ENCODE assay signal across 21 cellular contexts in the genomic region with DNA sequence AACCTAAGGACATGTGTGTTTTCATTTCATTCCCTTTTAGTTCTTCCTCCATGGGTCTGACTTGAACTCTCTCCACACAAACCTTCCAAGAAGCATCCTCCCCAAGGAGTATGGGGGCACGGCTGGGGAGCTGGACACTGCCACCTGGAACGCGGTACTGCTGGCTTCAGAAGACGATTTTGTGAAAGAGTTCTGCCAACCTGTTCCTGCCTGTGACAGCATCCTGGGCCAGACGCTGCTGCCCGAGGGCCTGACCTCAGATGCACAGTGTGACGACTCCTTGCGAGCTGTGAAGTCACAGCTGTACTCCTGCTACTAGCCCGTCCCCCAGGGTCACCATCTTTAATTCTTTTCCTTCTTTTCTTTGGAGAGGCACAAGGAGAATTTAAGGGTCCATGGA. TPM values are rescaled to one million over a fixed set of nuclear protein-coding genes. Genes with fewer than 3 reads are reported as not detected.
A peak's percentile ranks its signal among the peaks of the same experiment; 100 is the strongest.
DNase-seq lines count a peak whose midpoint lies in the region; ATAC-seq, FAIRE-seq and TF ChIP-seq lines count a peak whose summit lies in the region.
"Had no signal": no experiment of that assay in that cellular context is flagged by ENCODE, and none has a peak within 500 bp of the region (broad histone marks: within the 10 kb centered on the region; RNA-seq: fewer than 3 reads in every experiment).

No MANE protein-coding gene starts in this region.

- H3K4me3 ChIP-seq in ACC112 (ENCODE audit: low read depth, low read length) (no peak overlapping the region), HepG2 (replicated peaks in 1 of 3; ENCODE audit: insufficient read depth in 1 of 3, low read depth in 2 of 3, low read length in 3 of 3) (no peak overlapping the region)
- H3K4me3 ChIP-seq: BLaER1 had no signal

- no peaks in the 10 kb centered on the region for H3K27me3 Mint-ChIP-seq in activated CD4-positive, alpha-beta T cell treated with anti-CD3 and anti-CD28 coated beads for 36 hours
- no peaks in the 10 kb centered on the region for H3K27me3 Mint-ChIP-seq in T-helper 17 cell
- H3K27me3 Mint-ChIP-seq: CD8-positive, alpha-beta memory T cell; IgD-negative memory B cell had no signal

- POLR2A ChIA-PET in activated CD4-positive, alpha-beta T cell treated with anti-CD3 and anti-CD28 coated beads for 36 hours (lab: Charles Lee) = no interaction called here
- POLR2A ChIA-PET in HepG2 (lab: Yijun Ruan, JAX) = interaction anchor here (0.7 kb wide), 1 partner anchor 14 kb away, joined by 3 read pairs; a partner anchor contains a TSS

- H3K36me3 ChIP-seq in ACC112 (ENCODE audit: insufficient read depth, low read length) (peaks cover 33% of the 10 kb centered on the region), HepG2 (replicated peaks in 1 of 2; ENCODE audit: control insufficient read depth in 1 of 2, insufficient read depth in 2 of 2, low read length in 2 of 2) (peaks cover 28 to 55% of the 10 kb centered on the region in 2 experiments)

- no peak for FAIRE-seq in HepG2 (lab: Jason Lieb, UNC)
- FAIRE-seq: GM12892 had no signal

- no peak overlapping the region for H2AFZ ChIP-seq in ACC112 (ENCODE audit: low read length, unreplicated experiment)
- no peak overlapping the region for H2AFZ ChIP-seq in HepG2 (ENCODE audit: low read length)

- no peaks in the 10 kb centered on the region for H4K20me1 ChIP-seq in HepG2 (ENCODE audit: insufficient read depth, low read length)

- in situ Hi-C loops in HepG2 (cut with HindIII; ENCODE audit: extremely low pct_ligation_motif_present, low pct_unique_long_range_greater_than_20kb) = no loop called here

- WGBS in HepG2 (ENCODE audit: low lambda C conversion rate) = 96% methylated on average over 9 of the region's 9 CpGs

- H3K36me3 Mint-ChIP-seq in activated CD4-positive, alpha-beta T cell treated with anti-CD3 and anti-CD28 coated beads for 36 hours (ENCODE audit: low read depth) = peaks cover 50% of the 10 kb centered on the region
- H3K36me3 Mint-ChIP-seq in T-helper 17 cell (ENCODE audit: low read depth) = peaks cover 7% of the 10 kb centered on the region
- H3K36me3 Mint-ChIP-seq: IgD-negative memory B cell had no signal

- peaks cover 37% of the 10 kb centered on the region for H3K4me1 ChIP-seq in ACC112 (ENCODE audit: control insufficient read depth, insufficient read depth, low read length, unreplicated experiment)
- H3K4me1 ChIP-seq in HepG2 (ENCODE audit: insufficient read depth, low read length) = no peaks in the 10 kb centered on the region
- H3K4me1 ChIP-seq: BLaER1 had no signal

- no peak for TF ChIP-seq POLR2A in HepG2 (IDR thresholded peaks at IDR 0.05; ENCODE audit: insufficient read depth in 1 of 2, low read depth in 2 of 2, low read length in 2 of 2)

- CTCF ChIA-PET in activated CD4-positive, alpha-beta T cell treated with anti-CD3 and anti-CD28 coated beads for 36 hours (lab: Charles Lee) = no interaction called here
- CTCF ChIA-PET in HepG2 (lab: Yijun Ruan, JAX; ENCODE audit: low intra/inter-chr PET ratio, low total read pairs) = no interaction called here

- TF ChIP-seq EP300 in HepG2 (IDR thresholded peaks at IDR 0.05; ENCODE audit: low read depth in 2 of 2, low read length in 2 of 2) (no peak), HepG2 (CRISPR knock-in tag; IDR thresholded peaks at IDR 0.05; ENCODE audit: borderline replicate concordance) (no peak)

- no peak overlapping the region for H3K4me2 ChIP-seq in HepG2 (ENCODE audit: low read depth, low read length)
- H3K4me2 ChIP-seq: BLaER1 had no signal

- no peaks in the 10 kb centered on the region for H3K9me3 Mint-ChIP-seq in activated CD4-positive, alpha-beta T cell treated with anti-CD3 and anti-CD28 coated beads for 36 hours (ENCODE audit: low read depth)
- H3K9me3 Mint-ChIP-seq: CD8-positive, alpha-beta memory T cell; IgD-negative memory B cell had no signal

- H3K4me1 Mint-ChIP-seq in activated CD4-positive, alpha-beta T cell treated with anti-CD3 and anti-CD28 coated beads for 36 hours = peaks cover 24% of the 10 kb centered on the region
- H3K4me1 Mint-ChIP-seq in T-helper 17 cell = peaks cover 9% of the 10 kb centered on the region

- BruUV-seq in HepG2 (replicated peaks; lab: Mats Ljungman, UMichigan) = no TSS peak

- no peaks in the 10 kb centered on the region for H3K79me2 ChIP-seq in ACC112 (ENCODE audit: control insufficient read depth, insufficient read depth, low read length, unreplicated experiment)
- H3K79me2 ChIP-seq in HepG2 (ENCODE audit: insufficient read depth, low read length) = no peaks in the 10 kb centered on the region

- H3K9ac ChIP-seq in HepG2 (ENCODE audit: insufficient read depth, low read depth, low read length) = no peak overlapping the region
- H3K9ac ChIP-seq: BLaER1 had no signal

- intact Hi-C loops in activated CD4-positive, alpha-beta T cell treated with anti-CD3 and anti-CD28 coated beads for 36 hours (cut with DNase I, micrococcal nuclease) = no loop called here
- intact Hi-C loops in HepG2 (cut with micrococcal nuclease; ENCODE audit: unreplicated experiment) = no loop called here

- no peak for ATAC-seq in activated CD4-positive, alpha-beta T cell treated with anti-CD3 and anti-CD28 coated beads for 36 hours
- ATAC-seq in T-helper 17 cell = no peak
- ATAC-seq in HepG2 = no peak
- no peak for ATAC-seq in HG03095 (IDR thresholded peaks at IDR 0.05; ENCODE audit: unreplicated experiment)

- no peak for DNase-seq in activated CD4-positive, alpha-beta T cell treated with anti-CD3 and anti-CD28 coated beads for 36 hours
- DNase-seq in activated CD4-positive, alpha-beta T cell treated with anti-CD3 and anti-CD28 coated beads, Interleukin-2, amount 50 U/mL, for 48 hours = no peak
- DNase-seq in T-helper 17 cell = no peak
- DNase-seq in HepG2 (ENCODE audit: low spot score) = no peak
- DNase-seq in retina = no peak
- DNase-seq in LoVo (ENCODE audit: low spot score) = no peak
- DNase-seq: CD8-positive, alpha-beta memory T cell; GF-D8; MV-4-11; NCI-H1417; NCI-H187 treated with DMSO at 0.1 percent for 48 hours; NCI-H446; NCI-H69; NK-92 treated with Interleukin-12 subunit alpha and Interleukin-12 subunit beta, amount 100 ng/mL, for 24 hours; SHP77 treated with DMSO at 0.1 percent for 48 hours had no signal

- TF ChIP-seq RAD21 in HepG2 (CRISPR knock-in tag; IDR thresholded peaks at IDR 0.05) = no peak

- peak overlapping the region; percentile 99; the same call in 1 of the 2 replicates for H3K27ac ChIP-seq in ACC112 (ENCODE audit: low read depth, low read length)
- H3K27ac ChIP-seq in HepG2 (ENCODE audit: extremely low read length, insufficient read depth, low read length) = no peak overlapping the region
- H3K27ac ChIP-seq: 22Rv1, BLaER1 had no signal

- no peak overlapping the region for H3K4me3 Mint-ChIP-seq in activated CD4-positive, alpha-beta T cell treated with anti-CD3 and anti-CD28 coated beads for 36 hours
- H3K4me3 Mint-ChIP-seq in T-helper 17 cell = no peak overlapping the region
- H3K4me3 Mint-ChIP-seq: CD8-positive, alpha-beta memory T cell had no signal

- peak overlapping the region; percentile 7 for H3K27ac Mint-ChIP-seq in activated CD4-positive, alpha-beta T cell treated with anti-CD3 and anti-CD28 coated beads for 36 hours
- H3K27ac Mint-ChIP-seq in T-helper 17 cell = peak overlapping the region; percentile 83

- no peak for TF ChIP-seq CTCF in HepG2 (CRISPR knock-in tag; IDR thresholded peaks at IDR 0.05)

- H3K27me3 ChIP-seq in ACC112 (ENCODE audit: insufficient read depth, low read length) = no peaks in the 10 kb centered on the region
- no peaks in the 10 kb centered on the region for H3K27me3 ChIP-seq in HepG2 (ENCODE audit: control insufficient read depth in 1 of 2, insufficient read depth in 2 of 2, low read length in 2 of 2)
- H3K27me3 ChIP-seq: BLaER1 had no signal

- H3K9me3 ChIP-seq in T-helper 17 cell (ENCODE audit: control insufficient read depth, low read length, poor library complexity, severe bottlenecking) (no peaks in the 10 kb centered on the region), HepG2 (ENCODE audit: low read length) (no peaks in the 10 kb centered on the region)
- H3K9me3 ChIP-seq: BLaER1 had no signal

RNA-seq across cellular contexts. Expression of a gene that starts 13.5 kb away (rescaled TPM):
- 10 to 100 TPM; 18.3 to 21.5 TPM for total RNA-seq in activated CD4-positive, alpha-beta T cell treated with anti-CD3 and anti-CD28 coated beads for 36 hours
- total RNA-seq in T-helper 17 cell (10 to 100 TPM; 11.1 to 11.7 TPM), HepG2 (2016; rRNA removed; fragmentation: Illumina TruSeq; extraction: Trizol) (18.8 and 25.0 TPM in 2 replicates)
- 5.5 and 6.4 TPM in 2 replicates for total RNA-seq in HepG2 (2016; cell fraction: cytosol; rRNA removed; fragmentation: Illumina TruSeq; extraction: Trizol; ENCODE audit: low read depth)
- total RNA-seq in HepG2 (2016; cell fraction: insoluble cytoplasmic fraction; rRNA removed; fragmentation: Illumina TruSeq; extraction: Trizol) = 18.9 and 20.5 TPM in 2 replicates
- total RNA-seq in HepG2 (2016; cell fraction: membrane; rRNA removed; fragmentation: Illumina TruSeq; extraction: Trizol) = 9.4 and 11.1 TPM in 2 replicates
- total RNA-seq in HepG2 (2016; cell fraction: nucleus; rRNA removed; fragmentation: Illumina TruSeq; extraction: Trizol) = 12.8 and 13.9 TPM in 2 replicates
- polyA plus RNA-seq in HepG2 (2011; rRNA removed) = 4.3 and 6.5 TPM in 2 replicates
- 2.9 and 4.0 TPM in 2 replicates for polyA plus RNA-seq in HepG2 (2011; cell fraction: cytosol; rRNA removed)
- 7.3 and 9.9 TPM in 2 replicates for polyA plus RNA-seq in HepG2 (2011; cell fraction: nucleus; rRNA removed)
- 6.4 and 9.2 TPM in 2 replicates for polyA plus RNA-seq in HepG2 (2012)
- 0.79 and 1.3 TPM in 2 replicates for polyA plus RNA-seq in HepG2 (2016; cell fraction: cytosol; fragmentation: Illumina TruSeq; extraction: Trizol; ENCODE audit: low read depth)
- 16.0 and 18.5 TPM in 2 replicates for polyA plus RNA-seq in HepG2 (2016; cell fraction: insoluble cytoplasmic fraction; fragmentation: Illumina TruSeq; extraction: Trizol; ENCODE audit: low read depth)
- 3.7 and 4.2 TPM in 2 replicates for polyA plus RNA-seq in HepG2 (2016; cell fraction: membrane; fragmentation: Illumina TruSeq; extraction: Trizol; ENCODE audit: low read depth)
- polyA plus RNA-seq in HepG2 (2016; cell fraction: nucleus; fragmentation: Illumina TruSeq; extraction: Trizol; ENCODE audit: insufficient read depth, low read depth) = 19.0 and 22.5 TPM in 2 replicates
- 13.1 and 21.0 TPM in 2 replicates for polyA minus RNA-seq in HepG2 (2011; rRNA and poly(A)+ RNA removed; ENCODE audit: low replicate concordance)
- polyA minus RNA-seq in HepG2 (2011; cell fraction: cytosol; rRNA and poly(A)+ RNA removed) = 5.7 and 6.9 TPM in 2 replicates
- polyA minus RNA-seq in HepG2 (2011; cell fraction: nucleus; rRNA and poly(A)+ RNA removed) = 6.1 and 6.7 TPM in 2 replicates

RNA-seq across cellular contexts. Expression of a gene that starts 32.6 kb away (rescaled TPM):
- total RNA-seq in activated CD4-positive, alpha-beta T cell treated with anti-CD3 and anti-CD28 coated beads for 36 hours = 10 to 100 TPM; 51.9 to 58.5 TPM
- total RNA-seq in T-helper 17 cell (10 to 100 TPM; 62.8 to 76.2 TPM), HepG2 (2016; rRNA removed; fragmentation: Illumina TruSeq; extraction: Trizol) (53.5 and 82.0 TPM in 2 replicates)
- total RNA-seq in HepG2 (2016; cell fraction: cytosol; rRNA removed; fragmentation: Illumina TruSeq; extraction: Trizol; ENCODE audit: low read depth) = 18.2 and 23.6 TPM in 2 replicates
- total RNA-seq in HepG2 (2016; cell fraction: insoluble cytoplasmic fraction; rRNA removed; fragmentation: Illumina TruSeq; extraction: Trizol) = 60.4 and 86.2 TPM in 2 replicates
- 40.1 and 41.9 TPM in 2 replicates for total RNA-seq in HepG2 (2016; cell fraction: membrane; rRNA removed; fragmentation: Illumina TruSeq; extraction: Trizol)
- 61.2 and 69.4 TPM in 2 replicates for total RNA-seq in HepG2 (2016; cell fraction: nucleus; rRNA removed; fragmentation: Illumina TruSeq; extraction: Trizol)
- 208 and 226 TPM in 2 replicates for polyA plus RNA-seq in HepG2 (2011; rRNA removed)
- polyA plus RNA-seq in HepG2 (2011; cell fraction: cytosol; rRNA removed) = 233 and 277 TPM in 2 replicates
- 99.3 and 112 TPM in 2 replicates for polyA plus RNA-seq in HepG2 (2011; cell fraction: nucleus; rRNA removed)
- polyA plus RNA-seq in HepG2 (2012) = 113 and 127 TPM in 2 replicates
- 14.1 and 17.6 TPM in 2 replicates for polyA plus RNA-seq in HepG2 (2016; cell fraction: cytosol; fragmentation: Illumina TruSeq; extraction: Trizol; ENCODE audit: low read depth)
- polyA plus RNA-seq in HepG2 (2016; cell fraction: insoluble cytoplasmic fraction; fragmentation: Illumina TruSeq; extraction: Trizol; ENCODE audit: low read depth) = 45.2 and 48.0 TPM in 2 replicates
- polyA plus RNA-seq in HepG2 (2016; cell fraction: membrane; fragmentation: Illumina TruSeq; extraction: Trizol; ENCODE audit: low read depth) = 24.9 and 28.0 TPM in 2 replicates
- polyA plus RNA-seq in HepG2 (2016; cell fraction: nucleus; fragmentation: Illumina TruSeq; extraction: Trizol; ENCODE audit: insufficient read depth, low read depth) = 80.9 and 84.6 TPM in 2 replicates
- polyA minus RNA-seq in HepG2 (2011; rRNA and poly(A)+ RNA removed; ENCODE audit: low replicate concordance) = 441 and 695 TPM in 2 replicates
- polyA minus RNA-seq in HepG2 (2011; cell fraction: cytosol; rRNA and poly(A)+ RNA removed) = 196 and 254 TPM in 2 replicates
- polyA minus RNA-seq in HepG2 (2011; cell fraction: nucleus; rRNA and poly(A)+ RNA removed) = 98.0 and 139 TPM in 2 replicates
